Comparison of ENCODE assay signal across 8 cellular contexts in genomic region chr22:19970479-19971275, GRCh38. TPM values are rescaled to one million over a fixed set of nuclear protein-coding genes. Genes with fewer than 3 reads are reported as not detected.
DNase-seq lines count a peak whose midpoint lies in the region; ATAC-seq, FAIRE-seq and TF ChIP-seq lines count a peak whose summit lies in the region.

No MANE protein-coding gene starts in this region.

- H3K23ac ChIP-seq in trophoblast cell (ENCODE audit: low read length): no peak overlapping the region

- 73% methylated on average over 9 of the region's 25 CpGs; no CpG with 5 or more reads in 1 of the 2 donors for WGBS in gastroesophageal sphincter (ENCODE audit: low coverage in 1 of 2), 2 donors
- WGBS in trophoblast cell (ENCODE audit: extremely low coverage, insufficient coverage, insufficient read length): no CpG with 5 or more reads among the region's 25 CpGs

- H3K27ac ChIP-seq in gastroesophageal sphincter (peak overlapping the region in 3 of 4 donors; percentile 33 to 58 (median 38)), trophoblast cell (ENCODE audit: low read depth, low read length) (no peak overlapping the region), upper lobe of right lung (no peak overlapping the region)

- TF ChIP-seq EP300 in gastroesophageal sphincter (IDR thresholded peaks at IDR 0.05): no peak

- no peak for FAIRE-seq in H54 (lab: Jason Lieb, UNC)

- H3K9me3 ChIP-seq in gastroesophageal sphincter (no peaks in the 10 kb centered on the region), trophoblast cell (ENCODE audit: insufficient read depth, low read depth, low read length) (no peaks in the 10 kb centered on the region), upper lobe of right lung (no peaks in the 10 kb centered on the region)

- intact Hi-C loops in upper lobe of right lung (cut with DNase I): loop anchor here (2.0 kb wide), 1 partner anchor 40 kb away; no protein-coding TSS in a partner anchor

- no peaks in the 10 kb centered on the region for H3K79me1 ChIP-seq in trophoblast cell (ENCODE audit: low read length)

- no peak overlapping the region for H3K4me3 ChIP-seq in gastroesophageal sphincter
- H3K4me3 ChIP-seq in trophoblast cell (ENCODE audit: low read depth, low read length): no peak overlapping the region
- H3K4me3 ChIP-seq in upper lobe of right lung: no peak overlapping the region

- H4K91ac ChIP-seq in trophoblast cell (ENCODE audit: low read depth, low read length): no peak overlapping the region

- DNase-seq in AML-193 (lab: John Stamatoyannopoulos, UW): peak; percentile 42 to 44
- DNase-seq in H54 (ENCODE audit: insufficient read length, low spot score): peak; percentile 65
- peak; percentile 37 for DNase-seq in RPMI7951 (ENCODE audit: low read depth)
- DNase-seq in activated effector memory CD4-positive, alpha-beta T cell treated with anti-CD3 and anti-CD28 coated beads, Interleukin-2, amount 50 U/mL, for 16 hours: peak; percentile 92
- peak; percentile 36 to 60 for DNase-seq in trophoblast cell
- peak; percentile 87 for DNase-seq in upper lobe of right lung

- H2BK12ac ChIP-seq in trophoblast cell (ENCODE audit: low read length): no peak overlapping the region

- H2BK120ac ChIP-seq in trophoblast cell (ENCODE audit: insufficient read depth, low read length, poor library complexity): no peak overlapping the region

- H3K79me2 ChIP-seq in trophoblast cell (ENCODE audit: control insufficient read depth, insufficient read depth, low read length, poor library complexity): no peaks in the 10 kb centered on the region

- H3K36me3 ChIP-seq in gastroesophageal sphincter (peaks cover 0 to 82% of the 10 kb centered on the region in 2 donors), trophoblast cell (ENCODE audit: control insufficient read depth in 1 of 2, insufficient read depth in 2 of 2, low read length in 2 of 2) (peaks cover 5 to 10% of the 10 kb centered on the region in 2 experiments), upper lobe of right lung (peaks cover 44% of the 10 kb centered on the region)

- H2BK5ac ChIP-seq in trophoblast cell (ENCODE audit: low read depth, low read length, poor library complexity): no peak overlapping the region

- no peak overlapping the region for H4K8ac ChIP-seq in trophoblast cell (ENCODE audit: low read depth, low read length)

- H3K14ac ChIP-seq in trophoblast cell (ENCODE audit: low read length): no peak overlapping the region

- no peak overlapping the region for H3K18ac ChIP-seq in trophoblast cell (ENCODE audit: low read length)

- TF ChIP-seq POLR2A in H54 (IDR thresholded peaks at IDR 0.05; ENCODE audit: low read depth, low read length): no peak
- no peak for TF ChIP-seq POLR2A in gastroesophageal sphincter (IDR thresholded peaks at IDR 0.05)

- no peak overlapping the region for H3K4ac ChIP-seq in trophoblast cell (ENCODE audit: low read depth, low read length)

- H3K4me1 ChIP-seq in gastroesophageal sphincter (peaks cover 0 to 28% (median 12%) of the 10 kb centered on the region in 3 donors), trophoblast cell (ENCODE audit: control insufficient read depth in 1 of 2, insufficient read depth in 2 of 2, low read length in 2 of 2) (peaks cover 2 to 5% of the 10 kb centered on the region in 2 experiments), upper lobe of right lung (peaks cover 9% of the 10 kb centered on the region)

- H2AK5ac ChIP-seq in trophoblast cell (ENCODE audit: low read length): no peak overlapping the region

- TF ChIP-seq CTCF in gastroesophageal sphincter (IDR thresholded peaks at IDR 0.05) (peak in 3 of 4 experiments; percentile 92 to 98 (median 92)), upper lobe of right lung (IDR thresholded peaks at IDR 0.05) (peak; percentile 95)

- H3K9ac ChIP-seq in trophoblast cell (ENCODE audit: low read length): no peak overlapping the region

- H3K27me3 ChIP-seq in gastroesophageal sphincter (no peaks in the 10 kb centered on the region), trophoblast cell (ENCODE audit: insufficient read depth, low read length) (no peaks in the 10 kb centered on the region), upper lobe of right lung (no peaks in the 10 kb centered on the region)

- H2AFZ ChIP-seq in trophoblast cell (ENCODE audit: insufficient read depth, low read length, poor library complexity): no peak overlapping the region

- H3K4me2 ChIP-seq in trophoblast cell (ENCODE audit: low read length): no peak overlapping the region

- no peak overlapping the region for H4K12ac ChIP-seq in trophoblast cell (ENCODE audit: low read depth, low read length)

- ATAC-seq in gastroesophageal sphincter (peak; percentile 71), upper lobe of right lung (peak; percentile 76), GM18870 (IDR thresholded peaks at IDR 0.05; ENCODE audit: unreplicated experiment) (no peak)

RNA-seq across cellular contexts. Expression of gene TXNRD2, which starts 29.1 kb away (rescaled TPM):
- total RNA-seq in RPMI7951 (2014; rRNA removed; shearing (Covaris generic)): 23.2 and 24.9 TPM in 2 replicates
- 10 to 100 TPM; 16.7 to 33.1 (median 20.3) TPM for total RNA-seq in gastroesophageal sphincter
- polyA plus RNA-seq in trophoblast cell (2013): 2.2 and 2.6 TPM in 2 replicates
- total RNA-seq in upper lobe of right lung: 40.7 TPM

RNA-seq across cellular contexts. Expression of gene COMT, which starts 29.1 kb away (rescaled TPM):
- total RNA-seq in RPMI7951 (2014; rRNA removed; shearing (Covaris generic)): 125 and 152 TPM in 2 replicates
- 100 to 1,000 TPM; 105 to 235 (median 208) TPM for total RNA-seq in gastroesophageal sphincter
- 16.0 and 18.0 TPM in 2 replicates for polyA plus RNA-seq in trophoblast cell (2013)
- 175 TPM for total RNA-seq in upper lobe of right lung

RNA-seq across cellular contexts. Expression of gene ARVCF, which starts 45.9 kb away (rescaled TPM):
- 0.98 and 2.8 TPM in 2 replicates for total RNA-seq in RPMI7951 (2014; rRNA removed; shearing (Covaris generic))
- total RNA-seq in gastroesophageal sphincter (10 to 100 TPM; 32.5 to 61.5 (median 39.5) TPM), upper lobe of right lung (25.4 TPM)
- polyA plus RNA-seq in trophoblast cell (2013): 5.7 and 5.9 TPM in 2 replicates

RNA-seq across cellular contexts. Expression of gene TANGO2, which starts 50.2 kb away (rescaled TPM):
- total RNA-seq in RPMI7951 (2014; rRNA removed; shearing (Covaris generic)): 14.9 and 19.3 TPM in 2 replicates
- total RNA-seq in gastroesophageal sphincter (10 to 100 TPM; 20.0 to 65.5 (median 45.8) TPM), upper lobe of right lung (37.8 TPM)
- 13.5 and 14.9 TPM in 2 replicates for polyA plus RNA-seq in trophoblast cell (2013)

Comparison
In these comparisons a context has a peak if more than half of its experiments do, and no peak if none do; other contexts are left out.
1. DNase-seq: peak in every context shown above with its lines; median percentile 92 in activated effector memory CD4-positive, alpha-beta T cell treated with anti-CD3 and anti-CD28 coated beads, Interleukin-2, amount 50 U/mL, for 16 hours; 87 in upper lobe of right lung; 65 in H54; 48 in trophoblast cell; 43 in AML-193; 37 in RPMI7951.
2. H3K27ac ChIP-seq: peak in gastroesophageal sphincter (3 of 4); none in trophoblast cell (single experiment) and upper lobe of right lung (single experiment).